In the genomic region with DNA sequence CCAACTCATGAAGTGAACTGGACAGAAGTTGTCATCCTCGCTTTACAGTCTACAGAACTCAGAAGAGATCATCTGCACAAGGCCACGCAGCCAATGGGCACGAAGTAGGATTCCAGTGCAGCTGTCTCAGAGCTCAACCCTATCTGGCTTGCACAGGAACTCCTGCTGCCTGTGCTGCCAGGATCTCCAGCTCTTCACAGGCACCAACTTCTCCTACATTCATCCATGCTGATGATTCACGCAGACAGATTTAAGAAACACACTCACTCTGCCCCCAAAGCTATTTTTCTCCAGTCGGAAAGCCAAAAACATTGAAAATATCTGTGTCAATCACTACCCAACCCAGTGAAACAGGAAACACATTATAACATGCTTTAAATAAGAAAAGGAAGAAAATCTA, we compare ENCODE assay signal across 8 cellular contexts.
DNase-seq lines count a peak whose midpoint lies in the region; ATAC-seq, FAIRE-seq and TF ChIP-seq lines count a peak whose summit lies in the region.

No MANE protein-coding gene starts in this region.

- peaks cover 38% of the 10 kb centered on the region for H3K4me1 ChIP-seq in HUES48 (ENCODE audit: control insufficient read depth, insufficient read depth, low read length)
- H3K4me1 ChIP-seq in thyroid gland = peaks cover 40 to 54% of the 10 kb centered on the region in 2 donors

- DNase-seq in brain microvascular endothelial cell (peak; percentile 87), left lobe of liver (ENCODE audit: low spot score) (no peak), thyroid gland (peak; percentile 45 to 58), D721Med (ENCODE audit: insufficient read length, low spot score) (no peak), progenitor cell of endocrine pancreas (ENCODE audit: low spot score, unreplicated experiment) (no peak)

- H3K27ac ChIP-seq in HUES48 (ENCODE audit: low read depth, low read length) (peak overlapping the region; percentile 57), brain microvascular endothelial cell (peak overlapping the region; percentile 86), thyroid gland (peak overlapping the region; percentile 17 to 42 (median 32))

- WGBS in thyroid gland, 2 donors = 16 to 22% methylated on average over 5 of the region's 5 CpGs

- H3K27me3 ChIP-seq in HUES48 (ENCODE audit: control insufficient read depth, insufficient read depth, low read length) (no peaks in the 10 kb centered on the region), brain microvascular endothelial cell (replicated peaks) (no peaks in the 10 kb centered on the region), thyroid gland (no peaks in the 10 kb centered on the region)

- H3K36me3 ChIP-seq in HUES48 (ENCODE audit: control insufficient read depth, insufficient read depth, low read length) (peaks cover 10% of the 10 kb centered on the region), brain microvascular endothelial cell (replicated peaks) (no peaks in the 10 kb centered on the region), thyroid gland (no peaks in the 10 kb centered on the region)

- H3K27ac Mint-ChIP-seq in progenitor cell of endocrine pancreas = no peak overlapping the region

- TF ChIP-seq CTCF in brain microvascular endothelial cell (IDR thresholded peaks at IDR 0.05; ENCODE audit: low read depth, low read length, missing control alignments) (no peak), thyroid gland (IDR thresholded peaks at IDR 0.05) (no peak), D721Med (IDR thresholded peaks at IDR 0.05; ENCODE audit: insufficient read depth, missing control alignments) (no peak), progenitor cell of endocrine pancreas (IDR thresholded peaks at IDR 0.05; ENCODE audit: unreplicated experiment) (no peak)

- no peaks in the 10 kb centered on the region for H3K27me3 Mint-ChIP-seq in progenitor cell of endocrine pancreas

- intact Hi-C loops in thyroid gland (cut with DNase I) = no loop called here

- in situ Hi-C loops in brain microvascular endothelial cell (cut with HindIII; ENCODE audit: low pct_ligation_motif_present, low sequenced_read_pairs) = no loop called here

- no peak for FAIRE-seq in D721Med (lab: Jason Lieb, UNC)

- TF ChIP-seq POLR2A in thyroid gland (IDR thresholded peaks at IDR 0.05) = no peak

- no peak overlapping the region for H3K9ac ChIP-seq in HUES48 (ENCODE audit: low read depth, low read length)

- H3K4me1 Mint-ChIP-seq in progenitor cell of endocrine pancreas (ENCODE audit: low read depth) = peaks cover 17% of the 10 kb centered on the region

- H3K36me3 Mint-ChIP-seq in progenitor cell of endocrine pancreas (ENCODE audit: insufficient read depth) = peaks cover 10% of the 10 kb centered on the region

- H3K4me3 ChIP-seq in HUES48 (ENCODE audit: low read depth, low read length) (no peak overlapping the region), brain microvascular endothelial cell (ENCODE audit: low read depth, low read length) (no peak overlapping the region), thyroid gland (replicated peaks in 1 of 3) (no peak overlapping the region)

- H3K9me3 ChIP-seq in HUES48 (ENCODE audit: control insufficient read depth, insufficient read depth, low read length) = no peaks in the 10 kb centered on the region
- H3K9me3 ChIP-seq in thyroid gland = no peaks in the 10 kb centered on the region

- ATAC-seq in left lobe of liver (peak; percentile 55), GM21381 (IDR thresholded peaks at IDR 0.05; ENCODE audit: unreplicated experiment) (no peak), GM18909 (IDR thresholded peaks at IDR 0.05; ENCODE audit: poor library complexity, unreplicated experiment) (no peak)

- H3K9me3 Mint-ChIP-seq in progenitor cell of endocrine pancreas (ENCODE audit: low read depth) = no peaks in the 10 kb centered on the region

- H3K4me3 Mint-ChIP-seq in progenitor cell of endocrine pancreas (ENCODE audit: low read depth) = no peak overlapping the region

Comparison
In these comparisons a context has a peak if more than half of its experiments do, and no peak if none do; other contexts are left out.
1. H3K27ac ChIP-seq: peak in every context shown above with its lines; median percentile 86 in brain microvascular endothelial cell; 57 in HUES48; 32 in thyroid gland.
2. DNase-seq: peak in brain microvascular endothelial cell (single experiment) and thyroid gland (2 of 2); none in left lobe of liver (single experiment), D721Med (single experiment) and progenitor cell of endocrine pancreas (single experiment).